In genomic region chr9:14205463-14205862, GRCh38 we compare ENCODE assay signal across 14 cellular contexts.
DNase-seq lines count a peak whose midpoint lies in the region; ATAC-seq, FAIRE-seq and TF ChIP-seq lines count a peak whose summit lies in the region.
"Had no signal": no experiment of that assay in that cellular context is flagged by ENCODE, and none has a peak within 500 bp of the region (broad histone marks: within the 10 kb centered on the region; RNA-seq: fewer than 3 reads in every experiment).

No MANE protein-coding gene starts in this region.

- H3K9me3 ChIP-seq in left ventricle myocardium inferior (replicated peaks) = no peaks in the 10 kb centered on the region
- no peaks in the 10 kb centered on the region for H3K9me3 ChIP-seq in subcutaneous abdominal adipose tissue (ENCODE audit: control insufficient read depth in 5 of 5, low read length in 5 of 5)

- H3K36me3 Mint-ChIP-seq in activated CD8-positive, alpha-beta T cell treated with anti-CD3 and anti-CD28 coated beads, Interleukin-2, amount 10 ng/mL, durations not matched to agents 7 days and 5 days (ENCODE audit: low read depth) = no peaks in the 10 kb centered on the region

- ATAC-seq in activated CD8-positive, alpha-beta T cell treated with anti-CD3 and anti-CD28 coated beads, Interleukin-2, amount 10 ng/mL, durations not matched to agents 7 days and 5 days = no peak
- no peak for ATAC-seq in HG02852 (IDR thresholded peaks at IDR 0.05; ENCODE audit: unreplicated experiment)
- ATAC-seq: activated CD4-positive, CD25-positive, alpha-beta regulatory T cell treated with anti-CD3 and anti-CD28 coated beads, Interleukin-2, amount 50 U/mL, for 24 hours had no signal

- no peak overlapping the region for H3K27ac Mint-ChIP-seq in activated CD8-positive, alpha-beta T cell treated with anti-CD3 and anti-CD28 coated beads, Interleukin-2, amount 10 ng/mL, durations not matched to agents 7 days and 5 days
- H3K27ac Mint-ChIP-seq: progenitor cell of endocrine pancreas had no signal

- no peak overlapping the region for H3K4me3 Mint-ChIP-seq in activated CD8-positive, alpha-beta T cell treated with anti-CD3 and anti-CD28 coated beads, Interleukin-2, amount 10 ng/mL, durations not matched to agents 7 days and 5 days

- H3K9me3 Mint-ChIP-seq in activated CD8-positive, alpha-beta T cell treated with anti-CD3 and anti-CD28 coated beads, Interleukin-2, amount 10 ng/mL, durations not matched to agents 7 days and 5 days (ENCODE audit: insufficient read depth) = no peaks in the 10 kb centered on the region

- POLR2A ChIA-PET in activated CD8-positive, alpha-beta T cell treated with anti-CD3 and anti-CD28 coated beads, Interleukin-2, amount 10 ng/mL, durations not matched to agents 7 days and 5 days (lab: Charles Lee) = no interaction called here

- no peak for TF ChIP-seq CTCF in left ventricle myocardium inferior (IDR thresholded peaks at IDR 0.05; ENCODE audit: borderline replicate concordance)

- intact Hi-C loops in left ventricle myocardium inferior (cut with micrococcal nuclease) = no loop called here

- H3K9ac ChIP-seq in subcutaneous abdominal adipose tissue (ENCODE audit: low read length in 5 of 5) = no peak overlapping the region

- H3K4me1 Mint-ChIP-seq in activated CD8-positive, alpha-beta T cell treated with anti-CD3 and anti-CD28 coated beads, Interleukin-2, amount 10 ng/mL, durations not matched to agents 7 days and 5 days (ENCODE audit: low read depth) = no peaks in the 10 kb centered on the region

- DNase-seq in HTR-8/SVneo (ENCODE audit: insufficient read length, low spot score) (peak; percentile 42), astrocyte of the hippocampus (ENCODE audit: low read depth, low spot score) (peak; percentile 71), left ventricle myocardium inferior (no peak), activated T-cell treated with anti-CD3 and anti-CD28 coated beads for 4 hours (no peak), frontal cortex (ENCODE audit: low spot score in 2 of 2) (no peak)
- no peak for DNase-seq in activated CD8-positive, alpha-beta T cell treated with anti-CD3 and anti-CD28 coated beads, Interleukin-2, amount 10 ng/mL, durations not matched to agents 7 days and 5 days
- DNase-seq: activated gamma-delta T cell, kidney, NCI-H1417 treated with DMSO at 0.1 percent for 48 hours had no signal

- H3K36me3 ChIP-seq in left ventricle myocardium inferior = no peaks in the 10 kb centered on the region
- no peaks in the 10 kb centered on the region for H3K36me3 ChIP-seq in subcutaneous abdominal adipose tissue (ENCODE audit: control insufficient read depth in 5 of 5, insufficient read depth in 5 of 5, low read length in 5 of 5)

- no peaks in the 10 kb centered on the region for H3K27me3 ChIP-seq in left ventricle myocardium inferior (ENCODE audit: low read depth)
- no peaks in the 10 kb centered on the region for H3K27me3 ChIP-seq in subcutaneous abdominal adipose tissue (ENCODE audit: control insufficient read depth in 5 of 5, insufficient read depth in 4 of 5, low read length in 5 of 5)

- CTCF ChIA-PET in activated CD8-positive, alpha-beta T cell treated with anti-CD3 and anti-CD28 coated beads, Interleukin-2, amount 10 ng/mL, durations not matched to agents 7 days and 5 days (lab: Charles Lee) = no interaction called here

- H3K4me3 ChIP-seq in left ventricle myocardium inferior (no peak overlapping the region), subcutaneous abdominal adipose tissue (ENCODE audit: low read depth in 1 of 5, low read length in 5 of 5) (no peak overlapping the region)

- peak overlapping the region; percentile 85 for H3K27ac ChIP-seq in left ventricle myocardium inferior (replicated peaks)
- H3K27ac ChIP-seq in subcutaneous abdominal adipose tissue (ENCODE audit: low read depth, low read length) = peak overlapping the region; percentile 21

- FAIRE-seq in HTR-8/SVneo (lab: Jason Lieb, UNC) (no peak), frontal cortex (lab: Jason Lieb, UNC) (no peak)
- FAIRE-seq: G401.6, kidney had no signal

- H3K4me1 ChIP-seq in left ventricle myocardium inferior (peaks cover 94% of the 10 kb centered on the region), subcutaneous abdominal adipose tissue (ENCODE audit: control insufficient read depth in 5 of 5, insufficient read depth in 5 of 5, low read length in 5 of 5) (peaks cover 4 to 28% (median 22%) of the 10 kb centered on the region in 5 donors)

- no peaks in the 10 kb centered on the region for H3K27me3 Mint-ChIP-seq in activated CD8-positive, alpha-beta T cell treated with anti-CD3 and anti-CD28 coated beads, Interleukin-2, amount 10 ng/mL, durations not matched to agents 7 days and 5 days (ENCODE audit: low read depth)

Comparison
In these comparisons a context has a peak if more than half of its experiments do, and no peak if none do; other contexts are left out.
1. DNase-seq: peak in HTR-8/SVneo (single experiment) and astrocyte of the hippocampus (single experiment); none in left ventricle myocardium inferior (single experiment), activated T-cell treated with anti-CD3 and anti-CD28 coated beads for 4 hours (single experiment), frontal cortex (0 of 2) and activated CD8-positive, alpha-beta T cell treated with anti-CD3 and anti-CD28 coated beads, Interleukin-2, amount 10 ng/mL, durations not matched to agents 7 days and 5 days (single experiment).